ENCODE assay signal across 1 cellular context in the genomic region with DNA sequence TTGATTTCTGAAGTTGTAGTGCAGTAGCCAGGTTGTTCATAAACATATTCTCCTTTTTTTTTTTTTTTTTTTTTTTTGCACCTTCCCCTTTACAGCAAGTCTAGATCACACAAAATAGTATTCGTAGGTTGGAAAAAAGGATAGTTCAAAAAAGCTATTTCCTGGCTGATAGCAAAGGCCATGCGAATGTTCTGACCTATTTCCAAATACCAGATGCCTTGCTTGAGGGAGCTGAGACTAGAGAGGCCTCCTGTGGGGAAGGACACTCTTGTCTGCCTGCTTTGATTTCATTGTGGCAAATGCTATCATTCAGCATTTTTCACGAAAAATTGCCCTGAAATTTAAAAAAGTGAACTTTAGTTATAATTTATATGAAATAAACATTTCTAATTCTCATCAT.
TF ChIP-seq lines count a peak whose summit lies in the region.

No MANE protein-coding gene starts in this region.

TF ChIP-seq in IMR-90, 13 proteins besides CTCF, POLR2A, EP300 and RAD21 (continued from another document):
- TF ChIP-seq MAZ (IDR thresholded peaks at IDR 0.05; ENCODE audit: borderline replicate concordance, low read depth, low read length), result no peak
